ENCODE assay signal across 9 cellular contexts in the genomic region with DNA sequence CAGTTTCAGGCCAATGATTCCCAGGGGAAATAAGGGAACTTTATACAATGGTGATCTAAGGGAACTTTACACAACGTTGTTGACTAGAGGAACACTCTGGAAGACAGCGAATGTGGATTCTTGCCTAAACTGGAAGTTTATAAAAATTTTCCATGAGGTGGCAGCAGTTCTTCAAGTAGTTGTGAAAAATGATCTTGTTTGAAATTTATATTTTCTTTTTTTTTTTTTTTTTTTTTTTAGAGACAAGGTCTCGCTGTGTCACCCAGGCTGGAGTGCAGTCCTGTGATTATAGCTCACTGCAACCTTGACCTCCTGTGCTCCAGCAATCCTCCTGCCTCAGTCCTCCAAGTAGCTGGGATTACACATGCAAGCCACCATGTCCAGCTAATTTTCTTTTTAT. TPM values are rescaled to one million over a fixed set of nuclear protein-coding genes. Genes with fewer than 3 reads are reported as not detected.
DNase-seq lines count a peak whose midpoint lies in the region; ATAC-seq and TF ChIP-seq lines count a peak whose summit lies in the region.
"Had no signal": no experiment of that assay in that cellular context is flagged by ENCODE, and none has a peak within 500 bp of the region (broad histone marks: within the 10 kb centered on the region; RNA-seq: fewer than 3 reads in every experiment).

No MANE protein-coding gene starts in this region.

- H3K4me2 ChIP-seq in skeletal muscle satellite cell (ENCODE audit: low read length) = peak overlapping the region; percentile 42

- H3K27me3 ChIP-seq in skeletal muscle satellite cell (ENCODE audit: control insufficient read depth, insufficient read depth, low read length) = peaks cover 6% of the 10 kb centered on the region

- peak; percentile 17 for TF ChIP-seq CTCF in fibroblast of villous mesenchyme (IDR thresholded peaks at IDR 0.05; ENCODE audit: insufficient read depth, low read depth, low read length)

- no peak for ATAC-seq in HG03135 (IDR thresholded peaks at IDR 0.05; ENCODE audit: unreplicated experiment)
- ATAC-seq: T-cell had no signal

- no peak overlapping the region for H3K9ac ChIP-seq in skeletal muscle satellite cell (ENCODE audit: low read depth, low read length)

- DNase-seq in GM03348 (ENCODE audit: low spot score) = peak; percentile 68
- peak; percentile 47 for DNase-seq in RKO (ENCODE audit: low spot score)
- DNase-seq in fibroblast of villous mesenchyme (ENCODE audit: low read depth) = peak; percentile 83
- no peak for DNase-seq in NCI-H524 treated with DMSO at 0.1 percent for 48 hours (lab: John Stamatoyannopoulos, UW)
- no peak for DNase-seq in NCI-H226
- DNase-seq: cerebellar nuclear complex, T-cell had no signal

- H3K9me3 ChIP-seq in skeletal muscle satellite cell (replicated peaks; ENCODE audit: low read length) = no peaks in the 10 kb centered on the region

- H3K4me3 ChIP-seq in fibroblast of villous mesenchyme (ENCODE audit: low read depth, low read length) (no peak overlapping the region), skeletal muscle satellite cell (ENCODE audit: low read length) (no peak overlapping the region)

- H3K4me1 ChIP-seq in skeletal muscle satellite cell (ENCODE audit: control insufficient read depth, insufficient read depth, low read length) = peaks cover 13% of the 10 kb centered on the region

- no peaks in the 10 kb centered on the region for H3K36me3 ChIP-seq in skeletal muscle satellite cell (ENCODE audit: insufficient read depth, low read length)

RNA-seq across cellular contexts. Expression of a gene that starts 32.1 kb away (rescaled TPM):
- total RNA-seq in fibroblast of villous mesenchyme = 166 and 193 TPM in 2 replicates
- total RNA-seq in skeletal muscle satellite cell (2012; rRNA removed) = 70.1 and 77.8 TPM in 2 replicates

Comparison
In these comparisons a context has a peak if more than half of its experiments do, and no peak if none do; other contexts are left out.
1. DNase-seq: peak in GM03348 (single experiment), RKO (single experiment) and fibroblast of villous mesenchyme (single experiment); none in NCI-H524 treated with DMSO at 0.1 percent for 48 hours (single experiment) and NCI-H226 (single experiment).